In the genomic region with DNA sequence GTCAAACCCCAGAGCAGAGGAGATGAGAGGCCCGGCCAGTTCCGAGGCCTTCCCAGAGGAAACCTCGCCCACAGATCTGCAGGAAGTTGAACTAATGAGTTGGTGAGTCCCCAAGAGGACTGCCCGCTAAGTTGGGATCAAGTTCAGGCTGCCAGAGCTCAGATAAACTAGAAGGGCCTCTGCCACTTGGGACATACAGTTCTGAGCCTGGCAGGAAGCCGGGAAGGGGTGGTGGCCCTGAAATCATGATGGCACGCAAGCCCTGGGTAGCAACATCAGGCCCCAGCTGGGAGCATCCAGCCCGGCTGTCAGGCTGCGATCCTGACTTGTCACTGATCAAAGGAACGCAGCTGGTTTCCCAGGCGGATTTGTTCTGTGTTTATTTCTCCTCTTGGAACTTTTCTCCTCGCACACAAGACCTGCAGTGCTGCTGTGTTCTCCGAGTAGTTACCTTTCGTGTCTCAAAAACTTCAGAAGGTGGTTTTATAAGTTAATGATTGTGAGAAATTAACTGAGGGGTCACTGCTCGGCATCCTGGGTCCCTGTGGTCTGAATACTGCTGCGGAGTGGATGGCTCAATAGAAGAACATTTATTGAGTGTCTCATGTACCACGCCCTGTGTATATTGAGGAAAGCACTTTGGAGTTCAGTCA, we compare ENCODE assay signal across 17 cellular contexts. TPM values are rescaled to one million over a fixed set of nuclear protein-coding genes. Genes with fewer than 3 reads are reported as not detected.
DNase-seq lines count a peak whose midpoint lies in the region; ATAC-seq and TF ChIP-seq lines count a peak whose summit lies in the region.
"Had no signal": no experiment of that assay in that cellular context is flagged by ENCODE, and none has a peak within 500 bp of the region (broad histone marks: within the 10 kb centered on the region; RNA-seq: fewer than 3 reads in every experiment).

No MANE protein-coding gene starts in this region.

- 6% methylated on average over 4 of the region's 16 CpGs; no CpG with 5 or more reads in 1 of the 2 experiments for WGBS in IMR-90 (ENCODE audit: extremely low coverage in 2 of 2, insufficient read length in 1 of 2), 2 experiments
- 47 to 64% methylated on average over 16 of the region's 16 CpGs for WGBS in lung, 2 donors
- 65 to 77% methylated on average over 16 of the region's 16 CpGs for WGBS in thyroid gland, 2 donors

- no peaks in the 10 kb centered on the region for H3K79me1 ChIP-seq in IMR-90 (ENCODE audit: low read depth in 1 of 2, low read length in 2 of 2)

- peak overlapping the region; percentile 61 for H3K23ac ChIP-seq in IMR-90 (ENCODE audit: low read depth, low read length)

- POLR2A ChIA-PET in IMR-90 (lab: Charles Lee; ENCODE audit: unreplicated experiment): no interaction called here

- in situ Hi-C loops in IMR-90 (cut with MboI; ENCODE audit: low sequenced_read_pairs): loop anchor here (25.0 kb wide), 2 partner anchors 351 to 426 kb away; a partner anchor contains a TSS

- intact Hi-C loops in IMR-90 (cut with micrococcal nuclease) (no loop called here), thyroid gland (cut with DNase I) (no loop called here)

- H4K20me1 ChIP-seq in IMR-90 (ENCODE audit: insufficient read depth, low read length) (no peaks in the 10 kb centered on the region), fibroblast of lung (ENCODE audit: control insufficient read depth, extremely low read depth, insufficient read depth, low read length) (no peaks in the 10 kb centered on the region)

- TF ChIP-seq POLR2A in IMR-90 (IDR thresholded peaks at IDR 0.05; ENCODE audit: low read depth, low read length): no peak
- TF ChIP-seq POLR2A in thyroid gland (IDR thresholded peaks at IDR 0.05): no peak

- H3K18ac ChIP-seq in IMR-90 (ENCODE audit: low read depth, low read length): peak overlapping the region; percentile 88

- H3K9ac ChIP-seq in IMR-90 (ENCODE audit: low read depth, low read length): peak overlapping the region; percentile 47; the same call in 1 of the 2 replicates
- no peak overlapping the region for H3K9ac ChIP-seq in fibroblast of lung (ENCODE audit: insufficient read depth, low read length)

- H2BK5ac ChIP-seq in IMR-90 (ENCODE audit: low read depth, low read length, poor library complexity, severe bottlenecking): peak overlapping the region; percentile 64

- peak overlapping the region; percentile 88 for H2BK120ac ChIP-seq in IMR-90 (ENCODE audit: low read depth, low read length)

- peak overlapping the region; percentile 68; the same call in 1 of the 2 replicates for H2AK5ac ChIP-seq in IMR-90 (ENCODE audit: low read depth, low read length)

- peak overlapping the region; percentile 58; the same call in 1 of the 2 replicates for H3K56ac ChIP-seq in IMR-90 (ENCODE audit: extremely low read depth, insufficient read depth, low read length)

- H2AK9ac ChIP-seq in IMR-90 (replicated peaks; ENCODE audit: low read depth, low read length, poor library complexity): peak overlapping the region; percentile 45

- H2AFZ ChIP-seq in IMR-90 (replicated peaks; ENCODE audit: low read length, poor library complexity): peak overlapping the region; percentile 83
- H2AFZ ChIP-seq in fibroblast of lung (ENCODE audit: low read length): peak overlapping the region; percentile 8

- H3K27ac ChIP-seq in IMR-90 (ENCODE audit: insufficient read depth, low read length): peak overlapping the region; percentile 89
- H3K27ac ChIP-seq in fibroblast of lung (ENCODE audit: insufficient read depth, low read length): peak overlapping the region; percentile 4
- H3K27ac ChIP-seq in lung (ENCODE audit: low read depth in 1 of 2, low read length in 1 of 2): peak overlapping the region in 1 of 2 donors; percentile 86
- peak overlapping the region in 2 of 3 donors; percentile 39 to 50 for H3K27ac ChIP-seq in thyroid gland

- H3K27me3 ChIP-seq in IMR-90 (ENCODE audit: control insufficient read depth, insufficient read depth, low read length): no peaks in the 10 kb centered on the region
- peaks cover 4% of the 10 kb centered on the region for H3K27me3 ChIP-seq in fibroblast of lung (ENCODE audit: control insufficient read depth, insufficient read depth, low read length)
- H3K27me3 ChIP-seq in lung (ENCODE audit: control insufficient read depth, insufficient read depth): no peaks in the 10 kb centered on the region
- H3K27me3 ChIP-seq in thyroid gland: no peaks in the 10 kb centered on the region

- peak overlapping the region; percentile 38; the same call in 1 of the 2 replicates for H3K14ac ChIP-seq in IMR-90 (replicated peaks; ENCODE audit: low read depth, low read length)

- CTCF ChIA-PET in IMR-90 (lab: Yijun Ruan, JAX): interaction anchor here (0.6 kb wide), 1 partner anchor 51 kb away, joined by 3 read pairs; no protein-coding TSS in a partner anchor

- peak overlapping the region; percentile 76; the same call in 1 of the 3 replicates for H2BK15ac ChIP-seq in IMR-90 (ENCODE audit: low read depth, low read length)

- peak; percentile 62 for ATAC-seq in IMR-90 (ENCODE audit: low read depth)
- ATAC-seq in lung (ENCODE audit: insufficient read depth, low FRiP score): no peak
- ATAC-seq in HG03280 (IDR thresholded peaks at IDR 0.05; ENCODE audit: unreplicated experiment): no peak
- no peak for ATAC-seq in GM21737 (IDR thresholded peaks at IDR 0.05; ENCODE audit: unreplicated experiment)
- ATAC-seq: activated CD4-positive, alpha-beta T cell treated with anti-CD3 and anti-CD28 coated beads for 36 hours; HCT116; stimulated activated memory B cell treated with anti-CD40 and anti-IgM and Interleukin-4, amounts not matched to agents 10 μg/mL and 1 μg/mL and 100 μg/mL, for 72 hours had no signal

- H3K36me3 ChIP-seq in IMR-90 (ENCODE audit: control insufficient read depth, insufficient read depth, low read length) (no peaks in the 10 kb centered on the region), fibroblast of lung (ENCODE audit: control insufficient read depth, insufficient read depth, low read length) (no peaks in the 10 kb centered on the region), lung (ENCODE audit: control insufficient read depth in 2 of 2, insufficient read depth in 2 of 2, low read length in 2 of 2) (no peaks in the 10 kb centered on the region), thyroid gland (no peaks in the 10 kb centered on the region)

- H3K4ac ChIP-seq in IMR-90 (ENCODE audit: low read depth, low read length): peak overlapping the region; percentile 88

- peak; percentile 47 for DNase-seq in IMR-90
- DNase-seq in fibroblast of lung (ENCODE audit: low read depth in 2 of 2): peak in 1 of 2 donors; percentile 86
- DNase-seq in lung (ENCODE audit: low spot score): peak; percentile 59
- peak; percentile 16 to 28 for DNase-seq in thyroid gland
- DNase-seq in NCI-H748 (lab: John Stamatoyannopoulos, UW; ENCODE audit: unreplicated experiment): no peak
- DNase-seq in SIG-M5 (lab: John Stamatoyannopoulos, UW): no peak
- DNase-seq: activated CD4-positive, alpha-beta T cell treated with anti-CD3 and anti-CD28 coated beads for 36 hours; DMS153; NCI-H1436 treated with DMSO at 0.1 percent for 48 hours; nephron progenitor cell; NK-92 treated with Interleukin-12 subunit alpha and Interleukin-12 subunit beta, amount 100 ng/mL, for 24 hours; stimulated activated CD4-positive, alpha-beta T cell treated with anti-CD3 and anti-CD28 coated beads, Interleukin-2, amount 100 ng/mL, for 24 hours had no signal

- H3K9me1 ChIP-seq in IMR-90 (ENCODE audit: insufficient read depth, low read length): peaks cover 7% of the 10 kb centered on the region

- TF ChIP-seq CTCF in IMR-90 (conservative IDR thresholded peaks at IDR 0.05; ENCODE audit: low read depth, low read length) (no peak), fibroblast of lung (conservative IDR thresholded peaks at IDR 0.05 in 1 of 2, IDR thresholded peaks at IDR 0.05 in 1 of 2; ENCODE audit: low read depth in 1 of 2, low read length in 2 of 2) (no peak), lung (IDR thresholded peaks at IDR 0.05; ENCODE audit: control extremely low read depth, extremely low read depth) (no peak), thyroid gland (IDR thresholded peaks at IDR 0.05) (no peak)

- no peak overlapping the region for H3K4me3 ChIP-seq in IMR-90 (ENCODE audit: insufficient read depth, low read depth, low read length)
- no peak overlapping the region for H3K4me3 ChIP-seq in fibroblast of lung (replicated peaks in 1 of 4; ENCODE audit: control extremely low read depth in 1 of 4, insufficient read depth in 1 of 4, low read depth in 3 of 4, low read length in 4 of 4)
- H3K4me3 ChIP-seq in lung: no peak overlapping the region
- H3K4me3 ChIP-seq in thyroid gland (replicated peaks in 1 of 3): no peak overlapping the region

- BruUV-seq in IMR-90 (replicated peaks; lab: Mats Ljungman, UMichigan): no TSS peak

- dilution Hi-C loops in IMR-90 (cut with HindIII; ENCODE audit: low sequenced_read_pairs, unreplicated experiment): no loop called here

- H3K79me2 ChIP-seq in fibroblast of lung (ENCODE audit: control insufficient read depth, insufficient read depth, low read length): no peaks in the 10 kb centered on the region

- peak overlapping the region; percentile 86 for H4K91ac ChIP-seq in IMR-90 (ENCODE audit: insufficient read depth, low read depth, low read length)

- H3K9me3 ChIP-seq in IMR-90 (ENCODE audit: control insufficient read depth, insufficient read depth, low read length) (peaks cover 4% of the 10 kb centered on the region), fibroblast of lung (ENCODE audit: control insufficient read depth, insufficient read depth, low read depth, low read length) (no peaks in the 10 kb centered on the region), lung (ENCODE audit: control insufficient read depth in 2 of 2, insufficient read depth in 1 of 2, low read length in 1 of 2) (no peaks in the 10 kb centered on the region), thyroid gland (no peaks in the 10 kb centered on the region)

- peak overlapping the region; percentile 71 for H4K5ac ChIP-seq in IMR-90 (ENCODE audit: low read depth, low read length)

- TF ChIP-seq RAD21 in IMR-90 (IDR thresholded peaks at IDR 0.05; ENCODE audit: low read length): no peak

- peak overlapping the region; percentile 54 for H2BK20ac ChIP-seq in IMR-90 (ENCODE audit: low read depth, low read length)

- H4K8ac ChIP-seq in IMR-90 (ENCODE audit: low read depth in 2 of 2, low read length in 2 of 2): peak overlapping the region; percentile 58 to 72

- H3K4me2 ChIP-seq in IMR-90 (ENCODE audit: low read depth, low read length): peak overlapping the region; percentile 32
- H3K4me2 ChIP-seq in fibroblast of lung (ENCODE audit: extremely low read depth, insufficient read depth, low read length): peak overlapping the region; percentile 16

- H3K4me1 ChIP-seq in IMR-90 (ENCODE audit: control insufficient read depth, insufficient read depth, low read length) (peaks cover 15% of the 10 kb centered on the region), fibroblast of lung (ENCODE audit: control insufficient read depth, extremely low read depth, insufficient read depth, low read length) (peaks cover 8% of the 10 kb centered on the region), lung (ENCODE audit: control insufficient read depth in 2 of 2, insufficient read depth in 2 of 2, low read length in 2 of 2) (peaks cover 0 to 11% of the 10 kb centered on the region in 2 donors), thyroid gland (no peaks in the 10 kb centered on the region)

RNA-seq across cellular contexts. Expression of a gene that starts 8.0 kb away (rescaled TPM):
- total RNA-seq in IMR-90 (2012; rRNA removed) (4.7 and 5.0 TPM in 2 replicates), fibroblast of lung (3.1 and 34.0 TPM in 2 replicates), lung (10 to 100 TPM in 1 of 2 donors, 1 to 10 TPM in 1; 6.5 to 14.8 TPM), thyroid gland (1 to 10 TPM in 3 of 4 donors, not detected in 1; 1.3 to 2.1 (median 1.6) TPM)
- polyA plus RNA-seq in IMR-90 (2012; rRNA removed) (6.8 and 7.0 TPM in 2 replicates), fibroblast of lung (4.7 and 32.1 TPM in 2 replicates), lung (10 to 100 TPM in 1 of 2 donors, 1 to 10 TPM in 1; 9.9 to 12.9 TPM)
- polyA plus RNA-seq in IMR-90 (2012; cell fraction: cytosol; rRNA removed): 3.9 and 5.8 TPM in 2 replicates
- polyA plus RNA-seq in IMR-90 (2012; cell fraction: nucleus; rRNA removed; ENCODE audit: low replicate concordance): 4.6 and 4.9 TPM in 2 replicates
- polyA plus RNA-seq in fibroblast of lung (2012): 5.8 and 38.4 TPM in 2 replicates
- polyA minus RNA-seq in fibroblast of lung (ENCODE audit: low replicate concordance): 0.63 and 25.3 TPM in 2 replicates
- total RNA-seq: activated CD4-positive, alpha-beta T cell treated with anti-CD3 and anti-CD28 coated beads for 36 hours; activated T-helper 1 cell treated with anti-CD3 and anti-CD28 coated beads, Interleukin-12 subunit alpha, Interleukin-12 subunit beta, Interleukin-2, Interleukin-4 antibody, amounts not matched to agents 30 ng/mL and 10 ng/mL and 1 ng/mL, durations not matched to agents 14 hours and 24 hours and 36 hours had no signal

RNA-seq across cellular contexts. Expression of a gene that starts 46.9 kb away (rescaled TPM):
- total RNA-seq in IMR-90 (2012; rRNA removed): not detected in 2 replicates
- polyA plus RNA-seq in IMR-90 (2012; rRNA removed): not detected in 2 replicates
- not detected in 2 replicates for polyA plus RNA-seq in IMR-90 (2012; cell fraction: cytosol; rRNA removed)
- polyA plus RNA-seq in IMR-90 (2012; cell fraction: nucleus; rRNA removed; ENCODE audit: low replicate concordance): not detected in 2 replicates
- total RNA-seq in fibroblast of lung: not detected in 2 replicates
- not detected in 2 replicates for polyA plus RNA-seq in fibroblast of lung
- not detected in 2 replicates for polyA plus RNA-seq in fibroblast of lung (2012)
- polyA minus RNA-seq in fibroblast of lung (ENCODE audit: low replicate concordance): not detected in 2 replicates
- total RNA-seq in lung: not detected
- polyA plus RNA-seq in lung: not detected
- total RNA-seq in thyroid gland: not detected
- total RNA-seq: activated CD4-positive, alpha-beta T cell treated with anti-CD3 and anti-CD28 coated beads for 36 hours; activated T-helper 1 cell treated with anti-CD3 and anti-CD28 coated beads, Interleukin-12 subunit alpha, Interleukin-12 subunit beta, Interleukin-2, Interleukin-4 antibody, amounts not matched to agents 30 ng/mL and 10 ng/mL and 1 ng/mL, durations not matched to agents 14 hours and 24 hours and 36 hours had no signal

Comparison
In these comparisons a context has a peak if more than half of its experiments do, and no peak if none do; other contexts are left out.
1. DNase-seq: peak in IMR-90 (single experiment), lung (single experiment) and thyroid gland (2 of 2); none in NCI-H748 (single experiment) and SIG-M5 (single experiment).